In the genomic region with DNA sequence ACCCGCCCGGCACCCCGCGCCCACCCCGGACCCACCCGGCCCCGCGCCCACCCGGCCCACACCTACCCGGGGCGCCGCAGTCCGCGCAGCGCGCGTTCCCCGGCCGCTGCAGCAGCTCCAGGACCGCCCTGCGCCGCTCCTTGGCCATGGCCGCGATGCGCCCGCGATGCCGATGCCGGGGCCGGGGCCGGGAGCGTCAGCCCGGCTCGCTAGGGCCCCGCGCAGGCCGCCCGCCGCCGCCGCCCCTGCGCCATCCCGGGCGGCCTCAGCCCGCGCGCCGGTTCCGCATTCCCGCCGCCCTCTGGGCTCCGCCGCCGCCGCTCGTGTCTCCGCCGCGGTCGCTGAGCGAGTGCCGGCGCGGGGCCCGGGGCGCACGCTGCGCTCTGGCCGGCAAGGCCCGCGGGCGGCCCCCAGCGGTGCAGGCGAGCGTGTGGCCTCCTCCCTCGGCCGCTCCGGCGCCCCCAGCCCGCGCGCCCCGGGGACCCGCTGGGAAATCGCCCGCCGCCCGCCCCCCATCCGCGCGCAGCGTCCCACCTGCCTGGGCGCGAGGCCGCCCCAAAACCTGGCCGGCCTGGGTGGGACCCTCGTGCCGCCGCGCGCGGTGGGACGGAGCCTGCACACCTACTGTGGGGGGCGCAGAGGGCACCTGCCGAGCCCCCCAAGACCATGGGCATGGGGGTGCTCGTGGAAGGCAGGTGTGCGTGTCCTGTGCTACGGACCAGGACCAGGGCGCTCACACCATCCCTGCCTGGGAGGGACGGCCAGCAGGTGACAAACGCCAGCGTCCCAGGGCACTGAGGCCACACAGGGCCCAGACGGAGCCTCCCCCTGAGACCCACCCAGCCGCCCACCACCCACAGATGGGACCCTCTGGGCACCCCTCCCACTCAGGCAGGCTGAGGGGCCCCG, we compare ENCODE assay signal across 8 cellular contexts. TPM values are rescaled to one million over a fixed set of nuclear protein-coding genes. Genes with fewer than 3 reads are reported as not detected.
A peak's percentile ranks its signal among the peaks of the same experiment; 100 is the strongest.
DNase-seq lines count a peak whose midpoint lies in the region; ATAC-seq and TF ChIP-seq lines count a peak whose summit lies in the region.

TSS of gene ADAP1 (minus strand) at position 351 of the 909 bp plus-strand sequence. CDS start at position 148, 203 bp downstream.

- H3K4me3 ChIP-seq in GM08714 (ENCODE audit: low read length) = peak within 1 kb of the TSS; percentile 64
- H3K4me3 ChIP-seq in psoas muscle = peak within 1 kb of the TSS; percentile 62

- intact Hi-C loops in psoas muscle (cut with DNase I) = loop anchor here in 1 of 2 donors (5.0 kb wide), 1 partner anchor 47 kb away; no protein-coding TSS in a partner anchor

- H3K27ac ChIP-seq in psoas muscle = no peak within 1 kb of the TSS

- no peaks in the 10 kb centered on the region for H3K9me3 ChIP-seq in psoas muscle

- H3K36me3 Mint-ChIP-seq in activated naive CD4-positive, alpha-beta T cell treated with anti-CD3 and anti-CD28 coated beads, Interleukin-2, amount 50 U/mL, for 72 hours = no peaks in the 10 kb centered on the region

- DNase-seq in HEK293T (ENCODE audit: extremely low spot score) (peak; percentile 73), RKO (ENCODE audit: low spot score) (peak; percentile 60), hepatic stellate cell (ENCODE audit: low spot score) (peak; percentile 55), psoas muscle (peak; percentile 51 to 62), SHP77 (lab: John Stamatoyannopoulos, UW) (no peak)
- DNase-seq in activated naive CD4-positive, alpha-beta T cell treated with anti-CD3 and anti-CD28 coated beads, Interleukin-2, amount 50 U/mL, for 72 hours (ENCODE audit: low spot score in 2 of 2) = peak; percentile 64 to 67

- H3K4me1 ChIP-seq in psoas muscle = no peaks in the 10 kb centered on the region

- peak; percentile 84 to 85 for ATAC-seq in activated naive CD4-positive, alpha-beta T cell treated with anti-CD3 and anti-CD28 coated beads, Interleukin-2, amount 50 U/mL, for 72 hours
- ATAC-seq in psoas muscle = peak; percentile 48 to 73 (median 62)
- ATAC-seq in GM18873 (IDR thresholded peaks at IDR 0.05; ENCODE audit: low FRiP score, unreplicated experiment) = no peak

- POLR2A ChIA-PET in HEK293T (lab: Yijun Ruan, JAX) = no interaction called here

- TF ChIP-seq CTCF in psoas muscle (IDR thresholded peaks at IDR 0.05) = no peak

- H3K36me3 ChIP-seq in psoas muscle (ENCODE audit: insufficient read depth in 1 of 2, low read depth in 1 of 2) = no peaks in the 10 kb centered on the region

- WGBS in psoas muscle, 3 donors = 9 to 20% (median 16%) methylated on average over 47 to 115 of the region's 115 CpGs

- no peaks in the 10 kb centered on the region for H3K9me3 Mint-ChIP-seq in activated naive CD4-positive, alpha-beta T cell treated with anti-CD3 and anti-CD28 coated beads, Interleukin-2, amount 50 U/mL, for 72 hours

- no peak within 1 kb of the TSS for H3K27ac Mint-ChIP-seq in activated naive CD4-positive, alpha-beta T cell treated with anti-CD3 and anti-CD28 coated beads, Interleukin-2, amount 50 U/mL, for 72 hours

- peaks cover 0 to 54% (median 14%) of the 10 kb centered on the region in 3 donors for H3K27me3 ChIP-seq in psoas muscle (ENCODE audit: insufficient read depth in 3 of 3, low read length in 2 of 3)

- CTCF ChIA-PET in HEK293T (lab: Yijun Ruan, JAX) = no interaction called here

TF ChIP-seq in HEK293T, 16 proteins besides CTCF, POLR2A, EP300 and RAD21:
- TF ChIP-seq ARNT (IDR thresholded peaks at IDR 0.05) (0 out of 2 replicates have a peak, but pooled peaks have one; percentile 3), FOXM1 (IDR thresholded peaks at IDR 0.05; ENCODE audit: borderline replicate concordance) (no peak)

RNA-seq across cellular contexts. Expression of gene ADAP1, which starts in this region (rescaled TPM):
- total RNA-seq in activated naive CD4-positive, alpha-beta T cell treated with anti-CD3 and anti-CD28 coated beads, Interleukin-2, amount 50 U/mL, for 72 hours = 10 to 100 TPM in 1 of 2 donors, 1 to 10 TPM in 1; 9.2 to 19.9 TPM
- 1 to 10 TPM in 3 of 4 donors, under 1 TPM in 1; 0.88 to 1.4 (median 1.2) TPM for total RNA-seq in psoas muscle
- under 1 TPM; 0.18 to 0.56 (median 0.56) TPM for polyA plus RNA-seq in psoas muscle

Comparison
In these comparisons a context has a peak if more than half of its experiments do, and no peak if none do; other contexts are left out.
1. RNA of gene ADAP1 (total RNA-seq): 9.2 to 19.9 TPM in activated naive CD4-positive, alpha-beta T cell treated with anti-CD3 and anti-CD28 coated beads, Interleukin-2, amount 50 U/mL, for 72 hours; 0.88 to 1.4 TPM in psoas muscle; every median in the first group is over 4 times any median in the second.
2. DNase-seq: peak in HEK293T (single experiment), RKO (single experiment), activated naive CD4-positive, alpha-beta T cell treated with anti-CD3 and anti-CD28 coated beads, Interleukin-2, amount 50 U/mL, for 72 hours (2 of 2), hepatic stellate cell (single experiment) and psoas muscle (2 of 2); none in SHP77 (0 of 2).